ENCODE assay signal across 1 cellular context in the genomic region with DNA sequence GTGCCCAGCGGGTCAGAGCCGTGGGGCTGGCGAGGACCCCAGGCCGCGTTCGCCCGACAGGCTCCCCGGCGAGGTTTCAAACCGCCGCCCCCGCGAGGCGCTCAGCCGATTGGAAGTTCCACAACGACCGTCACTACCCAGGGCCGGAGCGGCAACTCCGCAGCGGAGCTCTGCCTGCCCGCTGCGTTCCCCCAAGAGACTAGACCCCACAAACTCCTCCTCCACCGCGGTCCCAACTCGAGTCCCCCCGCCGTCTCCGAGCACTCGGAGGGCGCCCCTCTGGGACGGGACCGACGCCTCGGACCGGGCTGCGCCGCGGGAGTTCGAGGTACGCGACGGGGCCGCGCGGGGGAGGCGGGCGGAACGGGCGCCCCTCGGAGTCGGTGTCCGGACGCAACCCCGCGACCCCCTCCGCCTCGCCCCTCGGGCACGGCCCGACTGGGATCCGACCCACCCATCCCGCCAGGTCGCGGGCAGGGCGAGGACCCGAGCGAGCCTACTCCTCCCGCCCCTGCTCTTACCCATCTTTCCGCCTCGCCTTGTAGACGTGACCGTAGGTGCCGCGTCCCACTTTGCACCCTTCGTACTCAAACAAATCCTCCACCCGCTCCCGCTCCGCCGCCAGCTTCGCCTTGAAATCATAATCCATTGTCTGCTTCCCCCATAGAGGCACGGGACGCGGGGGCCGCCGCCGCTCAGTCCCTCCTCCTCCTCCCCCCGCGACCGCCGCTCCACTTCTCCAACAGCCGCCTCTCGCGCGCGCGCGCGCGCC.
TF ChIP-seq lines count a peak whose summit lies in the region.

No MANE protein-coding gene starts in this region.

TF ChIP-seq in HepG2, 621 proteins besides CTCF, POLR2A, EP300 and RAD21 (continued from another document and continues in another):
- TF ChIP-seq EZH2 (conservative IDR thresholded peaks at IDR 0.05; ENCODE audit: low read depth, low read length) (no peak), ZNF329 (CRISPR knock-in tag; IDR thresholded peaks at IDR 0.05; ENCODE audit: low read depth) (0 out of 2 replicates have a peak, but pooled peaks have one; percentile 65), KDM5B (CRISPR knock-in tag; IDR thresholded peaks at IDR 0.05; ENCODE audit: borderline replicate concordance) (peak; percentile 30; the same call in 1 of the 2 replicates), ZNF263 (CRISPR knock-in tag; IDR thresholded peaks at IDR 0.05) (peak; percentile 32; the same call in 1 of the 2 replicates), ZBTB7A (CRISPR knock-in tag; IDR thresholded peaks at IDR 0.05) (peak; percentile 37; the same call in 1 of the 2 replicates), ZNF766 (CRISPR knock-in tag; IDR thresholded peaks at IDR 0.05; ENCODE audit: borderline replicate concordance) (0 out of 2 replicates have a peak, but pooled peaks have one; percentile 74), MED8 (CRISPR knock-in tag; IDR thresholded peaks at IDR 0.05; ENCODE audit: insufficient replicate concordance) (peak; percentile 47), PRMT3 (CRISPR knock-in tag; IDR thresholded peaks at IDR 0.05; ENCODE audit: borderline replicate concordance, low read depth) (0 out of 2 replicates have a peak, but pooled peaks have one; percentile 66), ZNF354B (CRISPR knock-in tag; IDR thresholded peaks at IDR 0.05) (peak; percentile 34; the same call in 1 of the 2 replicates), ZNF180 (CRISPR knock-in tag; IDR thresholded peaks at IDR 0.05; ENCODE audit: borderline replicate concordance, low read depth) (0 out of 2 replicates have a peak, but pooled peaks have one; percentile 38), HOXA9 (CRISPR knock-in tag; IDR thresholded peaks at IDR 0.05; ENCODE audit: borderline replicate concordance) (peak; percentile 37; the same call in 1 of the 2 replicates), NR2C2 (CRISPR knock-in tag; IDR thresholded peaks at IDR 0.05; ENCODE audit: borderline replicate concordance) (no peak), ZNF713 (CRISPR knock-in tag; IDR thresholded peaks at IDR 0.05) (0 out of 2 replicates have a peak, but pooled peaks have one; percentile 48), CAMTA2 (CRISPR knock-in tag; IDR thresholded peaks at IDR 0.05; ENCODE audit: borderline replicate concordance) (0 out of 2 replicates have a peak, but pooled peaks have one; percentile 25), ZNF274 (CRISPR knock-in tag; IDR thresholded peaks at IDR 0.05) (peak; percentile 72; the same call in 1 of the 2 replicates), ZBTB1 (CRISPR knock-in tag; IDR thresholded peaks at IDR 0.05; ENCODE audit: borderline replicate concordance) (no peak), RFXAP (CRISPR knock-in tag; IDR thresholded peaks at IDR 0.05; ENCODE audit: borderline replicate concordance) (peak; percentile 47; the same call in 1 of the 2 replicates), MXI1 (IDR thresholded peaks at IDR 0.05; ENCODE audit: borderline replicate concordance, low read depth, low read length) (peak; percentile 16; the same call in 1 of the 3 replicates), ZSCAN31 (CRISPR knock-in tag; IDR thresholded peaks at IDR 0.05; ENCODE audit: low read depth) (0 out of 2 replicates have a peak, but pooled peaks have one; percentile 34)
- TF ChIP-seq, protein P1, sequence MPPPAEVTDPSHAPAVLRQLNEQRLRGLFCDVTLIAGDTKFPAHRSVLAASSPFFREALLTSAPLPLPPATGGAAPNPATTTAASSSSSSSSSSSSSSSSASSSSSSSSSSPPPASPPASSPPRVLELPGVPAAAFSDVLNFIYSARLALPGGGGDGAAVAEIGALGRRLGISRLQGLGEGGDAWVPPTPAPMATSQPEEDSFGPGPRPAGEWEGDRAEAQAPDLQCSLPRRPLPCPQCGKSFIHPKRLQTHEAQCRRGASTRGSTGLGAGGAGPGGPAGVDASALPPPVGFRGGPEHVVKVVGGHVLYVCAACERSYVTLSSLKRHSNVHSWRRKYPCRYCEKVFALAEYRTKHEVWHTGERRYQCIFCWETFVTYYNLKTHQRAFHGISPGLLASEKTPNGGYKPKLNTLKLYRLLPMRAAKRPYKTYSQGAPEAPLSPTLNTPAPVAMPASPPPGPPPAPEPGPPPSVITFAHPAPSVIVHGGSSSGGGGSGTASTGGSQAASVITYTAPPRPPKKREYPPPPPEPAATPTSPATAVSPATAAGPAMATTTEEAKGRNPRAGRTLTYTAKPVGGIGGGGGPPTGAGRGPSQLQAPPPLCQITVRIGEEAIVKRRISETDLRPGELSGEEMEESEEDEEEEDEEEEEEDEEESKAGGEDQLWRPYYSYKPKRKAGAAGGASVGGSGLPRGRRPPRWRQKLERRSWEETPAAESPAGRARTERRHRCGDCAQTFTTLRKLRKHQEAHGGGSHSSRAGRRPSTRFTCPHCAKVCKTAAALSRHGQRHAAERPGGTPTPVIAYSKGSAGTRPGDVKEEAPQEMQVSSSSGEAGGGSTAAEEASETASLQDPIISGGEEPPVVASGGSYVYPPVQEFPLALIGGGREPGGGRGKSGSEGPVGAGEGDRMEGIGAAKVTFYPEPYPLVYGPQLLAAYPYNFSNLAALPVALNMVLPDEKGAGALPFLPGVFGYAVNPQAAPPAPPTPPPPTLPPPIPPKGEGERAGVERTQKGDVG (CRISPR knock-in tag; IDR thresholded peaks at IDR 0.05; ENCODE audit: borderline replicate concordance), result peak; percentile 30; the same call in 1 of the 2 replicates
- TF ChIP-seq, protein P2, sequence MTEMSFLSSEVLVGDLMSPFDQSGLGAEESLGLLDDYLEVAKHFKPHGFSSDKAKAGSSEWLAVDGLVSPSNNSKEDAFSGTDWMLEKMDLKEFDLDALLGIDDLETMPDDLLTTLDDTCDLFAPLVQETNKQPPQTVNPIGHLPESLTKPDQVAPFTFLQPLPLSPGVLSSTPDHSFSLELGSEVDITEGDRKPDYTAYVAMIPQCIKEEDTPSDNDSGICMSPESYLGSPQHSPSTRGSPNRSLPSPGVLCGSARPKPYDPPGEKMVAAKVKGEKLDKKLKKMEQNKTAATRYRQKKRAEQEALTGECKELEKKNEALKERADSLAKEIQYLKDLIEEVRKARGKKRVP (CRISPR knock-in tag; IDR thresholded peaks at IDR 0.05), result peak in 1 of 2 experiments; percentile 13; a peak in 1 of 4 replicates
- TF ChIP-seq, protein P3, sequence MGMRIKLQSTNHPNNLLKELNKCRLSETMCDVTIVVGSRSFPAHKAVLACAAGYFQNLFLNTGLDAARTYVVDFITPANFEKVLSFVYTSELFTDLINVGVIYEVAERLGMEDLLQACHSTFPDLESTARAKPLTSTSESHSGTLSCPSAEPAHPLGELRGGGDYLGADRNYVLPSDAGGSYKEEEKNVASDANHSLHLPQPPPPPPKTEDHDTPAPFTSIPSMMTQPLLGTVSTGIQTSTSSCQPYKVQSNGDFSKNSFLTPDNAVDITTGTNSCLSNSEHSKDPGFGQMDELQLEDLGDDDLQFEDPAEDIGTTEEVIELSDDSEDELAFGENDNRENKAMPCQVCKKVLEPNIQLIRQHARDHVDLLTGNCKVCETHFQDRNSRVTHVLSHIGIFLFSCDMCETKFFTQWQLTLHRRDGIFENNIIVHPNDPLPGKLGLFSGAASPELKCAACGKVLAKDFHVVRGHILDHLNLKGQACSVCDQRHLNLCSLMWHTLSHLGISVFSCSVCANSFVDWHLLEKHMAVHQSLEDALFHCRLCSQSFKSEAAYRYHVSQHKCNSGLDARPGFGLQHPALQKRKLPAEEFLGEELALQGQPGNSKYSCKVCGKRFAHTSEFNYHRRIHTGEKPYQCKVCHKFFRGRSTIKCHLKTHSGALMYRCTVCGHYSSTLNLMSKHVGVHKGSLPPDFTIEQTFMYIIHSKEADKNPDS (CRISPR knock-in tag; IDR thresholded peaks at IDR 0.05), result no peak
- TF ChIP-seq, protein P4, sequence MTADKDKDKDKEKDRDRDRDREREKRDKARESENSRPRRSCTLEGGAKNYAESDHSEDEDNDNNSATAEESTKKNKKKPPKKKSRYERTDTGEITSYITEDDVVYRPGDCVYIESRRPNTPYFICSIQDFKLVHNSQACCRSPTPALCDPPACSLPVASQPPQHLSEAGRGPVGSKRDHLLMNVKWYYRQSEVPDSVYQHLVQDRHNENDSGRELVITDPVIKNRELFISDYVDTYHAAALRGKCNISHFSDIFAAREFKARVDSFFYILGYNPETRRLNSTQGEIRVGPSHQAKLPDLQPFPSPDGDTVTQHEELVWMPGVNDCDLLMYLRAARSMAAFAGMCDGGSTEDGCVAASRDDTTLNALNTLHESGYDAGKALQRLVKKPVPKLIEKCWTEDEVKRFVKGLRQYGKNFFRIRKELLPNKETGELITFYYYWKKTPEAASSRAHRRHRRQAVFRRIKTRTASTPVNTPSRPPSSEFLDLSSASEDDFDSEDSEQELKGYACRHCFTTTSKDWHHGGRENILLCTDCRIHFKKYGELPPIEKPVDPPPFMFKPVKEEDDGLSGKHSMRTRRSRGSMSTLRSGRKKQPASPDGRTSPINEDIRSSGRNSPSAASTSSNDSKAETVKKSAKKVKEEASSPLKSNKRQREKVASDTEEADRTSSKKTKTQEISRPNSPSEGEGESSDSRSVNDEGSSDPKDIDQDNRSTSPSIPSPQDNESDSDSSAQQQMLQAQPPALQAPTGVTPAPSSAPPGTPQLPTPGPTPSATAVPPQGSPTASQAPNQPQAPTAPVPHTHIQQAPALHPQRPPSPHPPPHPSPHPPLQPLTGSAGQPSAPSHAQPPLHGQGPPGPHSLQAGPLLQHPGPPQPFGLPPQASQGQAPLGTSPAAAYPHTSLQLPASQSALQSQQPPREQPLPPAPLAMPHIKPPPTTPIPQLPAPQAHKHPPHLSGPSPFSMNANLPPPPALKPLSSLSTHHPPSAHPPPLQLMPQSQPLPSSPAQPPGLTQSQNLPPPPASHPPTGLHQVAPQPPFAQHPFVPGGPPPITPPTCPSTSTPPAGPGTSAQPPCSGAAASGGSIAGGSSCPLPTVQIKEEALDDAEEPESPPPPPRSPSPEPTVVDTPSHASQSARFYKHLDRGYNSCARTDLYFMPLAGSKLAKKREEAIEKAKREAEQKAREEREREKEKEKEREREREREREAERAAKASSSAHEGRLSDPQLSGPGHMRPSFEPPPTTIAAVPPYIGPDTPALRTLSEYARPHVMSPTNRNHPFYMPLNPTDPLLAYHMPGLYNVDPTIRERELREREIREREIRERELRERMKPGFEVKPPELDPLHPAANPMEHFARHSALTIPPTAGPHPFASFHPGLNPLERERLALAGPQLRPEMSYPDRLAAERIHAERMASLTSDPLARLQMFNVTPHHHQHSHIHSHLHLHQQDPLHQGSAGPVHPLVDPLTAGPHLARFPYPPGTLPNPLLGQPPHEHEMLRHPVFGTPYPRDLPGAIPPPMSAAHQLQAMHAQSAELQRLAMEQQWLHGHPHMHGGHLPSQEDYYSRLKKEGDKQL (CRISPR knock-in tag; IDR thresholded peaks at IDR 0.05; ENCODE audit: low read depth), result 0 out of 2 replicates have a peak, but pooled peaks have one; percentile 5
- TF ChIP-seq, protein P5, sequence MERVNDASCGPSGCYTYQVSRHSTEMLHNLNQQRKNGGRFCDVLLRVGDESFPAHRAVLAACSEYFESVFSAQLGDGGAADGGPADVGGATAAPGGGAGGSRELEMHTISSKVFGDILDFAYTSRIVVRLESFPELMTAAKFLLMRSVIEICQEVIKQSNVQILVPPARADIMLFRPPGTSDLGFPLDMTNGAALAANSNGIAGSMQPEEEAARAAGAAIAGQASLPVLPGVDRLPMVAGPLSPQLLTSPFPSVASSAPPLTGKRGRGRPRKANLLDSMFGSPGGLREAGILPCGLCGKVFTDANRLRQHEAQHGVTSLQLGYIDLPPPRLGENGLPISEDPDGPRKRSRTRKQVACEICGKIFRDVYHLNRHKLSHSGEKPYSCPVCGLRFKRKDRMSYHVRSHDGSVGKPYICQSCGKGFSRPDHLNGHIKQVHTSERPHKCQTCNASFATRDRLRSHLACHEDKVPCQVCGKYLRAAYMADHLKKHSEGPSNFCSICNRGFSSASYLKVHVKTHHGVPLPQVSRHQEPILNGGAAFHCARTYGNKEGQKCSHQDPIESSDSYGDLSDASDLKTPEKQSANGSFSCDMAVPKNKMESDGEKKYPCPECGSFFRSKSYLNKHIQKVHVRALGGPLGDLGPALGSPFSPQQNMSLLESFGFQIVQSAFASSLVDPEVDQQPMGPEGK (CRISPR knock-in tag; IDR thresholded peaks at IDR 0.05), result peak; percentile 83; the same call in 1 of the 2 replicates
- TF ChIP-seq, protein P6, sequence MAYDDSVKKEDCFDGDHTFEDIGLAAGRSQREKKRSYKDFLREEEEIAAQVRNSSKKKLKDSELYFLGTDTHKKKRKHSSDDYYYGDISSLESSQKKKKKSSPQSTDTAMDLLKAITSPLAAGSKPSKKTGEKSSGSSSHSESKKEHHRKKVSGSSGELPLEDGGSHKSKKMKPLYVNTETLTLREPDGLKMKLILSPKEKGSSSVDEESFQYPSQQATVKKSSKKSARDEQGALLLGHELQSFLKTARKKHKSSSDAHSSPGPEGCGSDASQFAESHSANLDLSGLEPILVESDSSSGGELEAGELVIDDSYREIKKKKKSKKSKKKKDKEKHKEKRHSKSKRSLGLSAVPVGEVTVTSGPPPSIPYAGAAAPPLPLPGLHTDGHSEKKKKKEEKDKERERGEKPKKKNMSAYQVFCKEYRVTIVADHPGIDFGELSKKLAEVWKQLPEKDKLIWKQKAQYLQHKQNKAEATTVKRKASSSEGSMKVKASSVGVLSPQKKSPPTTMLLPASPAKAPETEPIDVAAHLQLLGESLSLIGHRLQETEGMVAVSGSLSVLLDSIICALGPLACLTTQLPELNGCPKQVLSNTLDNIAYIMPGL (CRISPR knock-in tag; IDR thresholded peaks at IDR 0.05; ENCODE audit: borderline replicate concordance in 1 of 2, low read depth in 1 of 2), result peak; percentile 24 to 55
- TF ChIP-seq, protein P7, sequence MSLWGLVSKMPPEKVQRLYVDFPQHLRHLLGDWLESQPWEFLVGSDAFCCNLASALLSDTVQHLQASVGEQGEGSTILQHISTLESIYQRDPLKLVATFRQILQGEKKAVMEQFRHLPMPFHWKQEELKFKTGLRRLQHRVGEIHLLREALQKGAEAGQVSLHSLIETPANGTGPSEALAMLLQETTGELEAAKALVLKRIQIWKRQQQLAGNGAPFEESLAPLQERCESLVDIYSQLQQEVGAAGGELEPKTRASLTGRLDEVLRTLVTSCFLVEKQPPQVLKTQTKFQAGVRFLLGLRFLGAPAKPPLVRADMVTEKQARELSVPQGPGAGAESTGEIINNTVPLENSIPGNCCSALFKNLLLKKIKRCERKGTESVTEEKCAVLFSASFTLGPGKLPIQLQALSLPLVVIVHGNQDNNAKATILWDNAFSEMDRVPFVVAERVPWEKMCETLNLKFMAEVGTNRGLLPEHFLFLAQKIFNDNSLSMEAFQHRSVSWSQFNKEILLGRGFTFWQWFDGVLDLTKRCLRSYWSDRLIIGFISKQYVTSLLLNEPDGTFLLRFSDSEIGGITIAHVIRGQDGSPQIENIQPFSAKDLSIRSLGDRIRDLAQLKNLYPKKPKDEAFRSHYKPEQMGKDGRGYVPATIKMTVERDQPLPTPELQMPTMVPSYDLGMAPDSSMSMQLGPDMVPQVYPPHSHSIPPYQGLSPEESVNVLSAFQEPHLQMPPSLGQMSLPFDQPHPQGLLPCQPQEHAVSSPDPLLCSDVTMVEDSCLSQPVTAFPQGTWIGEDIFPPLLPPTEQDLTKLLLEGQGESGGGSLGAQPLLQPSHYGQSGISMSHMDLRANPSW (CRISPR knock-in tag; IDR thresholded peaks at IDR 0.05; ENCODE audit: borderline replicate concordance), result 0 out of 2 replicates have a peak, but pooled peaks have one; percentile 32
- TF ChIP-seq, protein P8, sequence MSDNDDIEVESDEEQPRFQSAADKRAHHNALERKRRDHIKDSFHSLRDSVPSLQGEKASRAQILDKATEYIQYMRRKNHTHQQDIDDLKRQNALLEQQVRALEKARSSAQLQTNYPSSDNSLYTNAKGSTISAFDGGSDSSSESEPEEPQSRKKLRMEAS (IDR thresholded peaks at IDR 0.05), result peak; percentile 48; the same call in 1 of the 2 replicates
- TF ChIP-seq, protein P9, sequence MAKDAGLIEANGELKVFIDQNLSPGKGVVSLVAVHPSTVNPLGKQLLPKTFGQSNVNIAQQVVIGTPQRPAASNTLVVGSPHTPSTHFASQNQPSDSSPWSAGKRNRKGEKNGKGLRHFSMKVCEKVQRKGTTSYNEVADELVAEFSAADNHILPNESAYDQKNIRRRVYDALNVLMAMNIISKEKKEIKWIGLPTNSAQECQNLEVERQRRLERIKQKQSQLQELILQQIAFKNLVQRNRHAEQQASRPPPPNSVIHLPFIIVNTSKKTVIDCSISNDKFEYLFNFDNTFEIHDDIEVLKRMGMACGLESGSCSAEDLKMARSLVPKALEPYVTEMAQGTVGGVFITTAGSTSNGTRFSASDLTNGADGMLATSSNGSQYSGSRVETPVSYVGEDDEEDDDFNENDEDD (CRISPR knock-in tag; IDR thresholded peaks at IDR 0.05; ENCODE audit: borderline replicate concordance), result peak; percentile 79
